8 cellular contexts compared by ENCODE assay signal in the genomic region with DNA sequence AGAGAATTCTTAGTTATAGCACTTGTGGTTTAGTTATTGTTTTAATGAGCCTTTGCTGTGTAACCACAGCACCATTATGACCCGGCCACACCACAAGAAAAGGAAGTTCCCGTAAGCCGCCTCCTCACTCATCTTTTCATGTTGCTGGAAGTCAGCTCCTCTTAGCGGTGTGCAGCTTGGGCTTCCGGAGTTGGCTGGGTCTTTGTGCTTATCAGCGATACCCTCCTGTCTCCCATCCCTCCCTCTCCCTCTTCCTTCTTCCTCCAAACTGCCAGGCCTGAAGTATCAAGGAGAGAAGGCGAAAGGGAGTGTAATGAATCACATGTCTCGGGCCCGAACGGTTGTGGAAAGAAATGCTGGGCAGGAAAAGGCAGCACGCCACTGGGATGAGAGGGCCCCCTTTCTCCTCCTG.
DNase-seq lines count a peak whose midpoint lies in the region; ATAC-seq and TF ChIP-seq lines count a peak whose summit lies in the region.

No MANE protein-coding gene starts in this region.

- no peaks in the 10 kb centered on the region for H3K79me2 ChIP-seq in osteoblast (ENCODE audit: insufficient read depth, low read length)

- H3K4me2 ChIP-seq in osteoblast (ENCODE audit: insufficient read depth, low read length): no peak overlapping the region

- no peak overlapping the region for H2AFZ ChIP-seq in osteoblast (ENCODE audit: low read length)

- ATAC-seq in GM19455 (IDR thresholded peaks at IDR 0.05; ENCODE audit: unreplicated experiment): peak; percentile 71
- peak; percentile 86 for ATAC-seq in HG03460 (IDR thresholded peaks at IDR 0.05; ENCODE audit: unreplicated experiment)
- peak; percentile 36 for ATAC-seq in mucosa of descending colon

- H3K27ac ChIP-seq in osteoblast (ENCODE audit: low read depth, low read length): no peak overlapping the region

- no peak overlapping the region for H3K4me3 ChIP-seq in mucosa of descending colon
- no peak overlapping the region for H3K4me3 ChIP-seq in osteoblast (ENCODE audit: insufficient read depth, low read length)

- no peaks in the 10 kb centered on the region for H4K20me1 ChIP-seq in osteoblast (ENCODE audit: insufficient read depth, low read length)

- H3K4me1 ChIP-seq in mucosa of descending colon (ENCODE audit: low read depth): no peaks in the 10 kb centered on the region
- H3K4me1 ChIP-seq in osteoblast (ENCODE audit: insufficient read depth, low read length): no peaks in the 10 kb centered on the region

- H3K27me3 ChIP-seq in osteoblast (ENCODE audit: insufficient read depth, low read length): no peaks in the 10 kb centered on the region

- H3K36me3 ChIP-seq in mucosa of descending colon (ENCODE audit: low read depth) (no peaks in the 10 kb centered on the region), osteoblast (ENCODE audit: insufficient read depth, low read length) (no peaks in the 10 kb centered on the region)

- intact Hi-C loops in mucosa of descending colon (cut with DNase I, micrococcal nuclease): no loop called here

- peak; percentile 37 for DNase-seq in CD1c-positive myeloid dendritic cell (ENCODE audit: extremely low spot score)
- DNase-seq in activated CD8-positive, alpha-beta memory T cell treated with anti-CD3 and anti-CD28 coated beads for 4 hours (ENCODE audit: low read depth in 2 of 2): peak; percentile 8 to 30
- peak in 1 of 3 donors; percentile 12 for DNase-seq in mucosa of descending colon
- no peak for DNase-seq in NCI-H1105 treated with DMSO at 0.1 percent for 48 hours (lab: John Stamatoyannopoulos, UW)
- DNase-seq in NCI-H748 treated with DMSO at 0.1 percent for 48 hours (lab: John Stamatoyannopoulos, UW): no peak
- no peak for DNase-seq in osteoblast (ENCODE audit: insufficient read length, low spot score, missing footprints)

- H3K9me3 ChIP-seq in mucosa of descending colon (no peaks in the 10 kb centered on the region), osteoblast (ENCODE audit: low read depth, low read length) (peaks cover 2% of the 10 kb centered on the region)

- TF ChIP-seq CTCF in mucosa of descending colon (IDR thresholded peaks at IDR 0.05) (no peak), osteoblast (IDR thresholded peaks at IDR 0.05; ENCODE audit: extremely low read depth, low read depth, low read length) (no peak)

Comparison
In these comparisons a context has a peak if more than half of its experiments do, and no peak if none do; other contexts are left out.
1. DNase-seq: peak in CD1c-positive myeloid dendritic cell (single experiment) and activated CD8-positive, alpha-beta memory T cell treated with anti-CD3 and anti-CD28 coated beads for 4 hours (2 of 2); none in NCI-H1105 treated with DMSO at 0.1 percent for 48 hours (single experiment), NCI-H748 treated with DMSO at 0.1 percent for 48 hours (single experiment) and osteoblast (single experiment).
2. ATAC-seq: peak in every context shown above with its lines; median percentile 86 in HG03460; 71 in GM19455; 36 in mucosa of descending colon.